ENCODE assay signal across 12 cellular contexts in genomic region chr7:11130601-11131000, GRCh38.
A peak's percentile ranks its signal among the peaks of the same experiment; 100 is the strongest.
DNase-seq lines count a peak whose midpoint lies in the region; ATAC-seq and TF ChIP-seq lines count a peak whose summit lies in the region.
"Had no signal": no experiment of that assay in that cellular context is flagged by ENCODE, and none has a peak within 500 bp of the region (broad histone marks: within the 10 kb centered on the region; RNA-seq: fewer than 3 reads in every experiment).

No MANE protein-coding gene starts in this region.

- H3K4me3 Mint-ChIP-seq in glutamatergic neuron (ENCODE audit: unreplicated experiment) (no peak overlapping the region), progenitor cell of endocrine pancreas (ENCODE audit: low read depth) (no peak overlapping the region)
- no peak overlapping the region for H3K4me3 Mint-ChIP-seq in effector memory CD8-positive, alpha-beta T cell
- H3K4me3 Mint-ChIP-seq: B cell; CD4-positive, alpha-beta T cell had no signal

- TF ChIP-seq EP300 in upper lobe of left lung (IDR thresholded peaks at IDR 0.05) = no peak

- H3K27me3 ChIP-seq in A673 (replicated peaks; ENCODE audit: insufficient read depth, low read depth, low read length, poor library complexity) = no peaks in the 10 kb centered on the region
- no peaks in the 10 kb centered on the region for H3K27me3 ChIP-seq in upper lobe of left lung

- H3K36me3 Mint-ChIP-seq in glutamatergic neuron (ENCODE audit: unreplicated experiment) (no peaks in the 10 kb centered on the region), progenitor cell of endocrine pancreas (ENCODE audit: insufficient read depth) (peaks cover 6% of the 10 kb centered on the region)
- H3K36me3 Mint-ChIP-seq in effector memory CD8-positive, alpha-beta T cell (ENCODE audit: insufficient read depth) = no peaks in the 10 kb centered on the region

- TSS peak; percentile 28 for BruUV-seq in A673 (replicated peaks; lab: Mats Ljungman, UMichigan)

- H3K9ac ChIP-seq in SK-N-MC (ENCODE audit: insufficient read length) = no peak overlapping the region

- peak overlapping the region; percentile 6 for H3K27ac ChIP-seq in A673 (ENCODE audit: low read depth, low read length, poor library complexity, severe bottlenecking)
- H3K27ac ChIP-seq in SK-N-MC = peak overlapping the region; percentile 63
- no peak overlapping the region for H3K27ac ChIP-seq in upper lobe of left lung

- DNase-seq in A673 (ENCODE audit: low spot score) (no peak), SK-N-MC (ENCODE audit: low read depth, low spot score) (no peak), glutamatergic neuron (no peak), progenitor cell of endocrine pancreas (ENCODE audit: low spot score, unreplicated experiment) (no peak), upper lobe of left lung (no peak), NCI-H2107 (lab: John Stamatoyannopoulos, UW) (no peak)
- no peak for DNase-seq in effector memory CD8-positive, alpha-beta T cell
- DNase-seq: C1 segment of cervical spinal cord; Calu3; CD4-positive, alpha-beta T cell had no signal

- POLR2A ChIA-PET in A673 (lab: Charles Lee; ENCODE audit: low non-redundant PET) = no interaction called here

- H3K36me3 ChIP-seq in A673 (ENCODE audit: insufficient read depth, low read length, poor library complexity, severe bottlenecking) = no peaks in the 10 kb centered on the region
- peaks cover 23% of the 10 kb centered on the region for H3K36me3 ChIP-seq in SK-N-MC (ENCODE audit: insufficient read depth, low read length)
- H3K36me3 ChIP-seq in upper lobe of left lung = peaks cover 0 to under 1% (median 0%) of the 10 kb centered on the region in 4 donors

- intact Hi-C loops in A673 (cut with micrococcal nuclease; ENCODE audit: unreplicated experiment) = no loop called here

- ATAC-seq in upper lobe of left lung (ENCODE audit: low FRiP score in 2 of 2) = no peak
- no peak for ATAC-seq in effector memory CD8-positive, alpha-beta T cell (replicated peaks)
- ATAC-seq: HCT116 had no signal

- TF ChIP-seq CTCF in A673 (conservative IDR thresholded peaks at IDR 0.05; ENCODE audit: low read depth, low read length) (no peak), glutamatergic neuron (IDR thresholded peaks at IDR 0.05; ENCODE audit: partially characterized antibody, unreplicated experiment) (no peak), progenitor cell of endocrine pancreas (IDR thresholded peaks at IDR 0.05; ENCODE audit: unreplicated experiment) (no peak), upper lobe of left lung (IDR thresholded peaks at IDR 0.05) (no peak)

- H3K4me1 Mint-ChIP-seq in glutamatergic neuron (ENCODE audit: low read depth, unreplicated experiment) = peaks cover 38% of the 10 kb centered on the region
- peaks cover 15% of the 10 kb centered on the region for H3K4me1 Mint-ChIP-seq in progenitor cell of endocrine pancreas (ENCODE audit: low read depth)
- peaks cover 18 to 30% of the 10 kb centered on the region in 2 donors for H3K4me1 Mint-ChIP-seq in effector memory CD8-positive, alpha-beta T cell (ENCODE audit: low read depth in 2 of 2)

- no peak for TF ChIP-seq POLR2A in upper lobe of left lung (IDR thresholded peaks at IDR 0.05)

- H3K4me1 ChIP-seq in A673 (ENCODE audit: insufficient read depth, low read length, poor library complexity, severe bottlenecking) = peaks cover 42% of the 10 kb centered on the region
- no peaks in the 10 kb centered on the region for H3K4me1 ChIP-seq in upper lobe of left lung

- CTCF ChIA-PET in A673 (lab: Charles Lee) = interaction anchor here (0.6 kb wide), 1 partner anchor 82 kb away, joined by 3 read pairs; no protein-coding TSS in a partner anchor

- H3K4me3 ChIP-seq in A673 (ENCODE audit: low read depth, low read length, poor library complexity, severe bottlenecking) = no peak overlapping the region
- H3K4me3 ChIP-seq in SK-N-MC = peak overlapping the region; percentile 19; the same call in 1 of the 2 replicates
- no peak overlapping the region for H3K4me3 ChIP-seq in upper lobe of left lung

- no peaks in the 10 kb centered on the region for H3K27me3 Mint-ChIP-seq in glutamatergic neuron (ENCODE audit: unreplicated experiment)
- no peaks in the 10 kb centered on the region for H3K27me3 Mint-ChIP-seq in progenitor cell of endocrine pancreas
- H3K27me3 Mint-ChIP-seq in effector memory CD8-positive, alpha-beta T cell = no peaks in the 10 kb centered on the region
- H3K27me3 Mint-ChIP-seq: B cell; CD4-positive, alpha-beta T cell had no signal

- H3K9me3 ChIP-seq in A673 (ENCODE audit: low read depth, low read length, poor library complexity, severe bottlenecking) (no peaks in the 10 kb centered on the region), SK-N-MC (ENCODE audit: low read depth, low read length) (no peaks in the 10 kb centered on the region), upper lobe of left lung (no peaks in the 10 kb centered on the region)

- WGBS in upper lobe of left lung, 2 donors = 94 to 100% methylated on average over 2 of the region's 2 CpGs

- no peaks in the 10 kb centered on the region for H3K9me3 Mint-ChIP-seq in glutamatergic neuron (ENCODE audit: unreplicated experiment)
- no peaks in the 10 kb centered on the region for H3K9me3 Mint-ChIP-seq in progenitor cell of endocrine pancreas (ENCODE audit: low read depth)
- H3K9me3 Mint-ChIP-seq in effector memory CD8-positive, alpha-beta T cell = no peaks in the 10 kb centered on the region
- H3K9me3 Mint-ChIP-seq: CD4-positive, alpha-beta T cell had no signal

- H3K27ac Mint-ChIP-seq in glutamatergic neuron (ENCODE audit: unreplicated experiment) (peak overlapping the region; percentile 49), progenitor cell of endocrine pancreas (peak overlapping the region; percentile 7)
- H3K27ac Mint-ChIP-seq in effector memory CD8-positive, alpha-beta T cell = no peak overlapping the region
- H3K27ac Mint-ChIP-seq: B cell; CD4-positive, alpha-beta T cell had no signal

Comparison
In these comparisons a context has a peak if more than half of its experiments do, and no peak if none do; other contexts are left out.
1. H3K27ac ChIP-seq: peak in A673 (single experiment) and SK-N-MC (single experiment); none in upper lobe of left lung (0 of 4).
2. H3K27ac Mint-ChIP-seq: peak in glutamatergic neuron (single experiment) and progenitor cell of endocrine pancreas (single experiment); none in effector memory CD8-positive, alpha-beta T cell (0 of 2).